In the genomic region with DNA sequence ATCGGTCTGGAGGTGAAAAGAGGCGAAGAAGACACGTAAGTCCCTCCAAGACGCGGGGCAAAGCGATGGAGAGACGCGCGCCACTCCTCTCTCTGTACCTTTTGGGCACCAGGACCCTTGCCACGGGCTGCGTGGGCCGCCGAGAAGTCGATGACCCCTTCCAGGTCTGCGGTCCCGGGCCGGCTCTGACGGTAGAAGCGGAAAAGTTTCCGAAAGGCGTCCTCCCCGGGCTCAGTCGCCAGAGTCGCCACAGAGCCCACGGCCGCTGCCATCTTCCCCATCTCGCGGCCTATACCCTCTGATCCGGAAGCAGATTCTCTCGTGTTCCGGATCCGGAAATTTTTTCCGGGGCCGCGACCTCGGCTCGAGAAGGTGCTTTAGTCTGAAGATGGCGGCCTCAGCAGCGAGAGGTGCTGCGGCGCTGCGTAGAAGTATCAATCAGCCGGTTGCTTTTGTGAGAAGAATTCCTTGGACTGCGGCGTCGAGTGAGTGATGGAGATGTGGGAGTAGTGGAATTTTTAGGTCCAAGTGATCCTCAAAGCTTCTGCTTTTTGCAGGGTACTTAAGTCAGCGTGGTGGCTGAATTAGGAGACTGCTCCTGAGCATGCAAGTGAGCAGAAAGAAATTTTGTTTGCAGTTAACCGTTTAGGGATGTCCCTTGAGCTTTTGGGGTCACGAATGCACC, we compare ENCODE assay signal across 8 cellular contexts. TPM values are rescaled to one million over a fixed set of nuclear protein-coding genes. Genes with fewer than 3 reads are reported as not detected.
A peak's percentile ranks its signal among the peaks of the same experiment; 100 is the strongest.
DNase-seq lines count a peak whose midpoint lies in the region; ATAC-seq and TF ChIP-seq lines count a peak whose summit lies in the region.

A gene with protein sequence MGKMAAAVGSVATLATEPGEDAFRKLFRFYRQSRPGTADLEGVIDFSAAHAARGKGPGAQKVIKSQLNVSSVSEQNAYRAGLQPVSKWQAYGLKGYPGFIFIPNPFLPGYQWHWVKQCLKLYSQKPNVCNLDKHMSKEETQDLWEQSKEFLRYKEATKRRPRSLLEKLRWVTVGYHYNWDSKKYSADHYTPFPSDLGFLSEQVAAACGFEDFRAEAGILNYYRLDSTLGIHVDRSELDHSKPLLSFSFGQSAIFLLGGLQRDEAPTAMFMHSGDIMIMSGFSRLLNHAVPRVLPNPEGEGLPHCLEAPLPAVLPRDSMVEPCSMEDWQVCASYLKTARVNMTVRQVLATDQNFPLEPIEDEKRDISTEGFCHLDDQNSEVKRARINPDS (minus strand): TSS at position 300 of the 685 bp plus-strand sequence. CDS start 19 bp downstream, at position 281.
A gene (plus strand): TSS at position 380 of the 685 bp plus-strand sequence. CDS start 9 bp downstream, at position 389.

- H3K9me3 ChIP-seq in DND-41 (ENCODE audit: insufficient read depth, low read length, severe bottlenecking) (no peaks in the 10 kb centered on the region), Panc1 (ENCODE audit: control insufficient read depth, insufficient read depth, low read depth, low read length) (no peaks in the 10 kb centered on the region)

- DNase-seq in DND-41 (peak; percentile 89), Panc1 (ENCODE audit: low read depth, low spot score) (peak; percentile 36), fibroblast of gingiva (ENCODE audit: low read depth) (peak; percentile 72), naive B cell (peak; percentile 81)
- peak; percentile 89 to 91 for DNase-seq in activated T-cell treated with anti-CD3 and anti-CD28 coated beads, Interleukin-2, amount 50 U/mL, for 72 hours

- in situ Hi-C loops in Panc1 (cut with HindIII; ENCODE audit: low pct_unique_long_range_greater_than_20kb, low sequenced_read_pairs), result no loop called here

- H3K9ac ChIP-seq in DND-41 (ENCODE audit: low read depth, low read length) (peak within 1 kb of the TSS; percentile 75), KMS-11 (peak within 1 kb of the TSS; percentile 87)

- H3K4me2 ChIP-seq in DND-41 (ENCODE audit: insufficient read depth, low read length), result peak within 1 kb of the TSS; percentile 98
- H3K4me2 ChIP-seq in KMS-11, result peak within 1 kb of the TSS; percentile 91

- peaks cover 36% of the 10 kb centered on the region for H3K4me1 ChIP-seq in DND-41 (ENCODE audit: insufficient read depth, low read length)
- H3K4me1 ChIP-seq in KMS-11 (ENCODE audit: low read depth, poor library complexity, severe bottlenecking), result peaks cover 24% of the 10 kb centered on the region
- peaks cover 16% of the 10 kb centered on the region for H3K4me1 ChIP-seq in Panc1 (ENCODE audit: control insufficient read depth, insufficient read depth, low read length)

- H3K27me3 Mint-ChIP-seq in activated T-cell treated with anti-CD3 and anti-CD28 coated beads, Interleukin-2, amount 50 U/mL, for 72 hours (ENCODE audit: low read depth), result no peaks in the 10 kb centered on the region
- H3K27me3 Mint-ChIP-seq in naive B cell, result no peaks in the 10 kb centered on the region
- no peaks in the 10 kb centered on the region for H3K27me3 Mint-ChIP-seq in stimulated activated memory B cell treated with anti-CD40 and anti-IgM and Interleukin-4, amounts not matched to agents 10 μg/mL and 1 μg/mL and 100 μg/mL, for 72 hours

- TF ChIP-seq CTCF in DND-41 (IDR thresholded peaks at IDR 0.05; ENCODE audit: borderline replicate concordance, extremely low read depth, low read length, poor library complexity, severe bottlenecking), result no peak
- no peak for TF ChIP-seq CTCF in KMS-11 (conservative IDR thresholded peaks at IDR 0.05; ENCODE audit: low read depth, low read length)
- 0 out of 2 replicates have a peak, but pooled peaks have one; percentile 18 for TF ChIP-seq CTCF in Panc1 (IDR thresholded peaks at IDR 0.05)

- H3K27ac ChIP-seq in DND-41 (ENCODE audit: low read length) (peak within 1 kb of the TSS; percentile 84), KMS-11 (peak within 1 kb of the TSS; percentile 66), Panc1 (ENCODE audit: low read length) (peak within 1 kb of the TSS; percentile 94)

- H2AFZ ChIP-seq in DND-41 (ENCODE audit: low read depth, low read length) (peak within 1 kb of the TSS; percentile 87), KMS-11 (ENCODE audit: low read depth) (peak within 1 kb of the TSS; percentile 39)

- CTCF ChIA-PET in Panc1 (lab: Charles Lee), result interaction anchor here (0.5 kb wide), 1 partner anchor 404 kb away, joined by 3 read pairs; no protein-coding TSS in a partner anchor

- H3K79me2 ChIP-seq in DND-41 (ENCODE audit: insufficient read depth, low read length) (peaks cover 84% of the 10 kb centered on the region), KMS-11 (ENCODE audit: insufficient read depth, low read depth) (peaks cover 47% of the 10 kb centered on the region)

- peak within 1 kb of the TSS; percentile 90 for H3K27ac Mint-ChIP-seq in activated T-cell treated with anti-CD3 and anti-CD28 coated beads, Interleukin-2, amount 50 U/mL, for 72 hours
- peak within 1 kb of the TSS; percentile 76 to 97 (median 90) for H3K27ac Mint-ChIP-seq in naive B cell
- H3K27ac Mint-ChIP-seq in stimulated activated memory B cell treated with anti-CD40 and anti-IgM and Interleukin-4, amounts not matched to agents 10 μg/mL and 1 μg/mL and 100 μg/mL, for 72 hours, result peak within 1 kb of the TSS; percentile 92

- H3K4me1 Mint-ChIP-seq in activated T-cell treated with anti-CD3 and anti-CD28 coated beads, Interleukin-2, amount 50 U/mL, for 72 hours (ENCODE audit: low read depth), result peaks cover 45% of the 10 kb centered on the region
- peaks cover 30 to 40% (median 38%) of the 10 kb centered on the region in 3 donors for H3K4me1 Mint-ChIP-seq in naive B cell
- peaks cover 33% of the 10 kb centered on the region for H3K4me1 Mint-ChIP-seq in stimulated activated memory B cell treated with anti-CD40 and anti-IgM and Interleukin-4, amounts not matched to agents 10 μg/mL and 1 μg/mL and 100 μg/mL, for 72 hours

- H4K20me1 ChIP-seq in DND-41 (ENCODE audit: insufficient read depth, low read length) (peaks cover 19% of the 10 kb centered on the region; the same call in 1 of the 2 replicates), KMS-11 (ENCODE audit: insufficient read depth) (no peaks in the 10 kb centered on the region)

- H3K4me3 ChIP-seq in DND-41 (ENCODE audit: low read depth in 1 of 2, low read length in 2 of 2) (peak within 1 kb of the TSS; percentile 71 to 94), KMS-11 (IDR thresholded peaks at IDR 0.05; ENCODE audit: insufficient read depth, low read depth, low read length) (no peak within 1 kb of the TSS), Panc1 (ENCODE audit: low read depth in 2 of 2, low read length in 2 of 2) (peak within 1 kb of the TSS; percentile 76 to 94)

- peak; percentile 99 for ATAC-seq in DND-41 (ENCODE audit: insufficient read depth, low read depth)
- peak; percentile 96 for ATAC-seq in GM21786 (IDR thresholded peaks at IDR 0.05; ENCODE audit: unreplicated experiment)
- ATAC-seq in Panc1, result peak; percentile 99
- ATAC-seq in activated T-cell treated with anti-CD3 and anti-CD28 coated beads, Interleukin-2, amount 50 U/mL, for 72 hours (replicated peaks in 1 of 2), result peak; percentile 97 to 98
- peak; percentile 98 to 99 for ATAC-seq in naive B cell (ENCODE audit: low read depth in 2 of 2)
- ATAC-seq in stimulated activated memory B cell treated with anti-CD40 and anti-IgM and Interleukin-4, amounts not matched to agents 10 μg/mL and 1 μg/mL and 100 μg/mL, for 72 hours, result peak; percentile 99

- H3K27me3 ChIP-seq in DND-41 (ENCODE audit: insufficient read depth, low read length, poor library complexity) (no peaks in the 10 kb centered on the region), KMS-11 (ENCODE audit: insufficient read depth, low read depth) (no peaks in the 10 kb centered on the region), Panc1 (ENCODE audit: control insufficient read depth, insufficient read depth, low read length) (no peaks in the 10 kb centered on the region)

- BruUV-seq in Panc1 (replicated peaks; lab: Mats Ljungman, UMichigan), result no TSS peak

- POLR2A ChIA-PET in Panc1 (lab: Charles Lee), result interaction anchor here (0.6 kb wide), 1 partner anchor 10 kb away, joined by 8 read pairs; no protein-coding TSS in a partner anchor

- H3K9me3 Mint-ChIP-seq in activated T-cell treated with anti-CD3 and anti-CD28 coated beads, Interleukin-2, amount 50 U/mL, for 72 hours, result no peaks in the 10 kb centered on the region
- no peaks in the 10 kb centered on the region for H3K9me3 Mint-ChIP-seq in naive B cell
- H3K9me3 Mint-ChIP-seq in stimulated activated memory B cell treated with anti-CD40 and anti-IgM and Interleukin-4, amounts not matched to agents 10 μg/mL and 1 μg/mL and 100 μg/mL, for 72 hours, result no peaks in the 10 kb centered on the region

- peak within 1 kb of the TSS; percentile 81 to 93 for H3K4me3 Mint-ChIP-seq in activated T-cell treated with anti-CD3 and anti-CD28 coated beads, Interleukin-2, amount 50 U/mL, for 72 hours
- H3K4me3 Mint-ChIP-seq in naive B cell, result peak within 1 kb of the TSS; percentile 84 to 100 (median 94)
- peak within 1 kb of the TSS; percentile 93 for H3K4me3 Mint-ChIP-seq in stimulated activated memory B cell treated with anti-CD40 and anti-IgM and Interleukin-4, amounts not matched to agents 10 μg/mL and 1 μg/mL and 100 μg/mL, for 72 hours

- peaks cover 8 to 24% of the 10 kb centered on the region in 2 donors for H3K36me3 Mint-ChIP-seq in activated T-cell treated with anti-CD3 and anti-CD28 coated beads, Interleukin-2, amount 50 U/mL, for 72 hours (ENCODE audit: insufficient read depth in 2 of 2)
- H3K36me3 Mint-ChIP-seq in naive B cell, result peaks cover 5 to 7% of the 10 kb centered on the region in 2 donors
- H3K36me3 Mint-ChIP-seq in stimulated activated memory B cell treated with anti-CD40 and anti-IgM and Interleukin-4, amounts not matched to agents 10 μg/mL and 1 μg/mL and 100 μg/mL, for 72 hours, result peaks cover 19% of the 10 kb centered on the region

- intact Hi-C loops in Panc1 (cut with micrococcal nuclease; ENCODE audit: unreplicated experiment), result no loop called here

- H3K36me3 ChIP-seq in DND-41 (ENCODE audit: insufficient read depth, low read length) (peaks cover 50% of the 10 kb centered on the region), KMS-11 (ENCODE audit: insufficient read depth) (no peaks in the 10 kb centered on the region), Panc1 (ENCODE audit: control insufficient read depth, insufficient read depth, low read length) (peaks cover 27% of the 10 kb centered on the region)

RNA-seq across cellular contexts. Expression of the first gene that starts in this region (rescaled TPM):
- total RNA-seq in Panc1 (2021; ENCODE audit: unreplicated experiment), result 13.0 TPM
- polyA plus RNA-seq in Panc1 (2012; ENCODE audit: insufficient read length), result 6.2 TPM
- 10 to 100 TPM; 18.1 to 18.7 TPM for total RNA-seq in activated T-cell treated with anti-CD3 and anti-CD28 coated beads, Interleukin-2, amount 50 U/mL, for 72 hours
- polyA plus RNA-seq in naive B cell (ENCODE audit: low read depth in 6 of 6), result 10 to 100 TPM in 3 of 6 donors, 1 to 10 TPM in 3; 5.9 to 11.4 (median 9.5) TPM

RNA-seq across cellular contexts. Expression of the second gene that starts in this region (rescaled TPM):
- 162 TPM for total RNA-seq in Panc1 (2021; ENCODE audit: unreplicated experiment)
- polyA plus RNA-seq in Panc1 (2012; ENCODE audit: insufficient read length), result 105 TPM
- 10 to 100 TPM; 60.5 to 63.3 TPM for total RNA-seq in activated T-cell treated with anti-CD3 and anti-CD28 coated beads, Interleukin-2, amount 50 U/mL, for 72 hours
- polyA plus RNA-seq in naive B cell (ENCODE audit: low read depth in 6 of 6), result 100 to 1,000 TPM; 199 to 247 (median 239) TPM

Comparison
In these comparisons a context has a peak if more than half of its experiments do, and no peak if none do; other contexts are left out.
1. DNase-seq: peak in every context shown above with its lines; median percentile 90 in activated T-cell treated with anti-CD3 and anti-CD28 coated beads, Interleukin-2, amount 50 U/mL, for 72 hours; 89 in DND-41; 81 in naive B cell; 72 in fibroblast of gingiva; 36 in Panc1.